In genomic region chr15:95111969-95112368, GRCh38 we compare ENCODE assay signal across 26 cellular contexts.
"Had no signal": no experiment of that assay in that cellular context is flagged by ENCODE, and none has a peak within 500 bp of the region (broad histone marks: within the 10 kb centered on the region; RNA-seq: fewer than 3 reads in every experiment).

No MANE protein-coding gene starts in this region.

- H3K27me3 ChIP-seq: stomach, suprapubic skin, testis, thyroid gland, tibial artery, tibial nerve, transverse colon, upper lobe of left lung, upper lobe of right lung, uterus, vagina had no signal

- H3K36me3 ChIP-seq: stomach, suprapubic skin, thoracic aorta, thyroid gland, tibial artery, tibial nerve, transverse colon, upper lobe of left lung, upper lobe of right lung, uterus, vagina had no signal

- H3K27ac ChIP-seq: stomach, suprapubic skin, testis, thoracic aorta, thyroid gland, tibial artery, tibial nerve, transverse colon, upper lobe of left lung, upper lobe of right lung, uterus, vagina had no signal

- DNase-seq: stimulated activated CD4-positive, alpha-beta T cell treated with anti-CD3 and anti-CD28 coated beads, Interleukin-2, amount 100 ng/mL, for 48 hours; stimulated activated CD4-positive, alpha-beta T cell treated with anti-CD3 and anti-CD28 coated beads, Interleukin-4, amount 100 ng/mL, for 1 hour; stimulated activated CD4-positive, alpha-beta T cell treated with anti-CD3 and anti-CD28 coated beads, Interleukin-4, amount 100 ng/mL, for 24 hours; stimulated activated CD4-positive, alpha-beta T cell treated with anti-CD3 and anti-CD28 coated beads, Interleukin-4, amount 100 ng/mL, for 4 hours; stimulated activated CD8-positive, alpha-beta memory T cell treated with anti-CD3 and anti-CD28 coated beads, Interleukin-4, amount 100 ng/mL, for 48 hours; stimulated activated naive B cell treated with anti-CD40 and anti-IgM and Interleukin-4, amounts not matched to agents 10 μg/mL and 1 μg/mL and 100 μg/mL, for 72 hours; stimulated activated naive CD4-positive, alpha-beta T cell; stimulated activated naive CD4-positive, alpha-beta T cell treated with Interleukin-2 at 50 U/mL for 16 hours; stimulated activated naive CD8-positive, alpha-beta T cell treated with anti-CD3 and anti-CD28 coated beads, Interleukin-15, amount 100 ng/mL, for 72 hours; stimulated activated naive CD8-positive, alpha-beta T cell treated with anti-CD3 and anti-CD28 coated beads, Interleukin-15, Interleukin-2, amounts not matched to agents 100 U/mL and 50 U/mL, for 24 hours; stomach; substantia nigra; testis; thyroid gland; tibial artery; transverse colon; trophoblast cell; upper lobe of left lung; upper lobe of right lung; uterus had no signal

- H3K4me1 ChIP-seq: stomach, suprapubic skin, testis, thyroid gland, transverse colon, upper lobe of left lung, upper lobe of right lung, uterus, vagina had no signal

- H3K9me3 ChIP-seq: stomach, suprapubic skin, testis, thoracic aorta, thyroid gland, tibial artery, tibial nerve, transverse colon, upper lobe of left lung, upper lobe of right lung, uterus, vagina had no signal

- H3K4me3 ChIP-seq: stomach, suprapubic skin, testis, thoracic aorta, thyroid gland, tibial artery, tibial nerve, transverse colon, upper lobe of left lung, upper lobe of right lung, uterus, vagina had no signal

- ATAC-seq: stimulated activated effector memory CD8-positive, alpha-beta T cell treated with anti-CD3 and anti-CD28 coated beads, Interleukin-12 subunit alpha, Interleukin-12 subunit beta, amount 100 ng/mL, for 72 hours; stimulated activated memory B cell treated with anti-CD40 and anti-IgM and Interleukin-4, amounts not matched to agents 10 μg/mL and 1 μg/mL and 100 μg/mL, for 72 hours; stimulated activated naive B cell treated with anti-CD40 and anti-IgM and Interleukin-4, amounts not matched to agents 10 μg/mL and 1 μg/mL and 100 μg/mL, for 72 hours; stimulated activated naive CD8-positive, alpha-beta T cell treated with anti-CD3 and anti-CD28 coated beads, Interleukin-15, amount 100 ng/mL, for 72 hours; stimulated activated naive CD8-positive, alpha-beta T cell treated with anti-CD3 and anti-CD28 coated beads, Interleukin-15, Interleukin-2, amounts not matched to agents 100 U/mL and 50 U/mL, for 24 hours; upper lobe of right lung had no signal
